Comparison of ENCODE assay signal across 8 cellular contexts in the genomic region with DNA sequence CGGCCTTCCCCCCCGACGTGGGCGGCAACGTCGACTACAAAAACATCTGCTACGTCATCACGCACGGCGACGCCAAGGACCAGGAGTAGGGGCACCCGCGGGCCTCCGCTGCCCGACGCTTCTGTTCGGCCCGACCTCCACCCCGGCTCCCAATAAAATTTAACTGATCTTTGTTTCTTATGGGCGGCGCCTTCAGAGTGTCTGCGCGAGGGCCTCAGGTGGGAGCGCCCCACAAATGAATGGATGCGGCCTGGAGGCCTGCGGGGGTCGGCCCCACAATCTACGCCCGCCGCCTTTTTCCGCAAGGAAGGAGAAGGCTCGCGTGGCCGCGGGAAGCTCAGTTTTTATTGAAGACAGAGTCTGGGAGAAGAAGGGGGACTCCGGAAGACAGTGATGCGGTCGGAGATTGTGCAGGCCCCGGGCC. TPM values are rescaled to one million over a fixed set of nuclear protein-coding genes. Genes with fewer than 3 reads are reported as not detected.
DNase-seq lines count a peak whose midpoint lies in the region; ATAC-seq and TF ChIP-seq lines count a peak whose summit lies in the region.

No MANE protein-coding gene starts in this region.

- no peaks in the 10 kb centered on the region for H3K36me3 ChIP-seq in liver (ENCODE audit: control insufficient read depth in 4 of 4, insufficient read depth in 3 of 4, low read depth in 1 of 4, low read length in 3 of 4)

- H3K4me3 ChIP-seq in liver (ENCODE audit: low read depth in 1 of 3, low read length in 3 of 3) = peak overlapping the region; percentile 51 to 57 (median 52)

- TF ChIP-seq CTCF in liver (IDR thresholded peaks at IDR 0.05; ENCODE audit: low read depth, low read length, missing input control) = no peak

- H3K9me3 Mint-ChIP-seq in activated CD4-positive, alpha-beta T cell treated with anti-CD3 and anti-CD28 coated beads, Interleukin-2, amount 10 ng/mL, durations not matched to agents 24 days and 14 days = no peaks in the 10 kb centered on the region

- H3K27me3 ChIP-seq in liver (ENCODE audit: control insufficient read depth in 4 of 4, insufficient read depth in 4 of 4, low read length in 3 of 4) = no peaks in the 10 kb centered on the region

- WGBS in liver = 8% methylated on average over 39 of the region's 39 CpGs

- H3K27ac Mint-ChIP-seq in activated CD4-positive, alpha-beta T cell treated with anti-CD3 and anti-CD28 coated beads, Interleukin-2, amount 10 ng/mL, durations not matched to agents 24 days and 14 days = peak overlapping the region; percentile 100

- H3K36me3 Mint-ChIP-seq in activated CD4-positive, alpha-beta T cell treated with anti-CD3 and anti-CD28 coated beads, Interleukin-2, amount 10 ng/mL, durations not matched to agents 24 days and 14 days (ENCODE audit: low read depth) = peaks cover 19% of the 10 kb centered on the region

- no peak for TF ChIP-seq RAD21 in liver (IDR thresholded peaks at IDR 0.05)

- H3K9me3 ChIP-seq in liver (ENCODE audit: control insufficient read depth in 4 of 4, low read length in 3 of 4) = no peaks in the 10 kb centered on the region

- peak overlapping the region; percentile 21 to 65 for H3K9ac ChIP-seq in liver (ENCODE audit: low read depth in 1 of 2, low read length in 2 of 2)

- peaks cover 5 to 15% (median 9%) of the 10 kb centered on the region in 4 donors for H3K4me1 ChIP-seq in liver (ENCODE audit: control insufficient read depth in 4 of 4, insufficient read depth in 4 of 4, low read length in 3 of 4)

- ATAC-seq in GM18909 (IDR thresholded peaks at IDR 0.05; ENCODE audit: poor library complexity, unreplicated experiment) (peak; percentile 45), HG03354 (IDR thresholded peaks at IDR 0.05; ENCODE audit: poor library complexity, severe bottlenecking, unreplicated experiment) (peak; percentile 47)

- peak overlapping the region; percentile 97 to 99 for H3K27ac ChIP-seq in liver (ENCODE audit: low read depth in 1 of 2, low read length in 2 of 2)

- H3K4me3 Mint-ChIP-seq in activated CD4-positive, alpha-beta T cell treated with anti-CD3 and anti-CD28 coated beads, Interleukin-2, amount 10 ng/mL, durations not matched to agents 24 days and 14 days = peak overlapping the region; percentile 99

- no peaks in the 10 kb centered on the region for H3K27me3 Mint-ChIP-seq in activated CD4-positive, alpha-beta T cell treated with anti-CD3 and anti-CD28 coated beads, Interleukin-2, amount 10 ng/mL, durations not matched to agents 24 days and 14 days

- DNase-seq in A172 (ENCODE audit: low spot score) (peak; percentile 67), NCI-H460 (ENCODE audit: extremely low read depth, low read depth) (peak; percentile 78), dermis blood vessel endothelial cell (peak; percentile 96)
- DNase-seq in activated CD4-positive, alpha-beta T cell treated with anti-CD3 and anti-CD28 coated beads, Interleukin-2, amount 10 ng/mL, durations not matched to agents 24 days and 14 days = peak; percentile 95
- DNase-seq in stimulated activated CD4-positive, alpha-beta T cell treated with anti-CD3 and anti-CD28 coated beads, Interleukin-2, amount 100 ng/mL, for 48 hours = peak; percentile 73 to 76

- intact Hi-C loops in activated CD4-positive, alpha-beta T cell treated with anti-CD3 and anti-CD28 coated beads, Interleukin-2, amount 10 ng/mL, durations not matched to agents 24 days and 14 days (cut with micrococcal nuclease) = loop anchor here (1.0 to 10.0 kb wide), 8 partner anchors 8 to 383 kb away; a partner anchor contains a TSS

- peaks cover 42% of the 10 kb centered on the region for H3K4me1 Mint-ChIP-seq in activated CD4-positive, alpha-beta T cell treated with anti-CD3 and anti-CD28 coated beads, Interleukin-2, amount 10 ng/mL, durations not matched to agents 24 days and 14 days

TF ChIP-seq in liver, 16 proteins besides CTCF, POLR2A, EP300 and RAD21:
- TF ChIP-seq TAF1 (conservative IDR thresholded peaks at IDR 0.05) (no peak), YY1 (IDR thresholded peaks at IDR 0.05) (peak; percentile 44), RXRA (IDR thresholded peaks at IDR 0.05) (peak in 1 of 2 donors; percentile 7)
TF ChIP-seq in liver: peak in this region for 2.

RNA-seq across cellular contexts. Expression of a gene that starts 3.2 kb away (rescaled TPM):
- total RNA-seq in A172 (2014; rRNA removed; shearing (Covaris generic)) = not detected in 2 replicates
- not detected in 2 replicates for total RNA-seq in NCI-H460 (2014; rRNA removed; shearing (Covaris generic))
- not detected in 2 replicates for polyA plus RNA-seq in NCI-H460 (2014; cell fraction: nucleus; rRNA removed)
- total RNA-seq in activated CD4-positive, alpha-beta T cell treated with anti-CD3 and anti-CD28 coated beads, Interleukin-2, amount 10 ng/mL, durations not matched to agents 24 days and 14 days = 1.0 and 1.3 TPM in 2 replicates
- not detected in 2 replicates for total RNA-seq in dermis blood vessel endothelial cell
- total RNA-seq in liver = under 1 TPM in 1 of 2 donors, not detected in 1; 0.70 TPM
- polyA plus RNA-seq in liver = not detected

RNA-seq across cellular contexts. Expression of a gene that starts 4.5 kb away (rescaled TPM):
- total RNA-seq in A172 (2014; rRNA removed; shearing (Covaris generic)) = not detected in 2 replicates
- total RNA-seq in NCI-H460 (2014; rRNA removed; shearing (Covaris generic)) = 0.26 TPM in 1 of 2 replicates, not detected in the other
- polyA plus RNA-seq in NCI-H460 (2014; cell fraction: nucleus; rRNA removed) = not detected in 2 replicates
- total RNA-seq in activated CD4-positive, alpha-beta T cell treated with anti-CD3 and anti-CD28 coated beads, Interleukin-2, amount 10 ng/mL, durations not matched to agents 24 days and 14 days = 162 and 163 TPM in 2 replicates
- total RNA-seq in dermis blood vessel endothelial cell = not detected in 2 replicates
- total RNA-seq in liver = 1 to 10 TPM in 1 of 2 donors, under 1 TPM in 1; 0.42 to 1.0 TPM
- polyA plus RNA-seq in liver = 1 to 10 TPM; 1.4 to 2.8 TPM

RNA-seq across cellular contexts. Expression of a gene that starts 7.5 kb away (rescaled TPM):
- 47.0 and 55.6 TPM in 2 replicates for total RNA-seq in A172 (2014; rRNA removed; shearing (Covaris generic))
- total RNA-seq in NCI-H460 (2014; rRNA removed; shearing (Covaris generic)) = 12.3 and 13.2 TPM in 2 replicates
- polyA plus RNA-seq in NCI-H460 (2014; cell fraction: nucleus; rRNA removed) = 19.6 and 25.3 TPM in 2 replicates
- total RNA-seq in activated CD4-positive, alpha-beta T cell treated with anti-CD3 and anti-CD28 coated beads, Interleukin-2, amount 10 ng/mL, durations not matched to agents 24 days and 14 days = 68.9 TPM in 2 replicates
- total RNA-seq in dermis blood vessel endothelial cell (37.4 and 57.4 TPM in 2 replicates), liver (10 to 100 TPM; 16.1 to 16.5 TPM)
- 1 to 10 TPM; 3.6 to 9.2 TPM for polyA plus RNA-seq in liver

RNA-seq across cellular contexts. Expression of a gene that starts 17.4 kb away (rescaled TPM):
- total RNA-seq in A172 (2014; rRNA removed; shearing (Covaris generic)) = 19.1 and 20.7 TPM in 2 replicates
- total RNA-seq in NCI-H460 (2014; rRNA removed; shearing (Covaris generic)) = 8.3 and 8.4 TPM in 2 replicates
- 6.5 and 12.0 TPM in 2 replicates for polyA plus RNA-seq in NCI-H460 (2014; cell fraction: nucleus; rRNA removed)
- total RNA-seq in activated CD4-positive, alpha-beta T cell treated with anti-CD3 and anti-CD28 coated beads, Interleukin-2, amount 10 ng/mL, durations not matched to agents 24 days and 14 days = 16.5 and 18.3 TPM in 2 replicates
- total RNA-seq in dermis blood vessel endothelial cell (16.5 and 20.1 TPM in 2 replicates), liver (1 to 10 TPM; 3.2 to 4.7 TPM)
- 1 to 10 TPM; 2.3 to 3.0 TPM for polyA plus RNA-seq in liver

RNA-seq across cellular contexts. Expression of a gene that starts 22.7 kb away (rescaled TPM):
- total RNA-seq in A172 (2014; rRNA removed; shearing (Covaris generic)) = 87.1 and 116 TPM in 2 replicates
- total RNA-seq in NCI-H460 (2014; rRNA removed; shearing (Covaris generic)) = 36.5 and 39.0 TPM in 2 replicates
- 130 TPM in 2 replicates for polyA plus RNA-seq in NCI-H460 (2014; cell fraction: nucleus; rRNA removed)
- 80.5 and 93.2 TPM in 2 replicates for total RNA-seq in activated CD4-positive, alpha-beta T cell treated with anti-CD3 and anti-CD28 coated beads, Interleukin-2, amount 10 ng/mL, durations not matched to agents 24 days and 14 days
- 44.4 and 50.4 TPM in 2 replicates for total RNA-seq in dermis blood vessel endothelial cell
- total RNA-seq in liver = 10 to 100 TPM; 10.0 TPM
- polyA plus RNA-seq in liver = 10 to 100 TPM; 13.4 to 15.4 TPM

Comparison
In these comparisons a context has a peak if more than half of its experiments do, and no peak if none do; other contexts are left out.
1. Peak in every context shown above with its lines: DNase-seq, ATAC-seq, H3K4me3 ChIP-seq and H3K27ac ChIP-seq.
2. RNA of a gene that starts 4.5 kb away (total RNA-seq): 162 to 163 TPM in activated CD4-positive, alpha-beta T cell treated with anti-CD3 and anti-CD28 coated beads, Interleukin-2, amount 10 ng/mL, durations not matched to agents 24 days and 14 days; 0.42 to 1.0 TPM in liver, 0.26 TPM in NCI-H460, not detected in A172 and not detected in dermis blood vessel endothelial cell; every median in the first group is over 10 times any median in the second.